ENCODE assay signal across 1 cellular context in the genomic region with DNA sequence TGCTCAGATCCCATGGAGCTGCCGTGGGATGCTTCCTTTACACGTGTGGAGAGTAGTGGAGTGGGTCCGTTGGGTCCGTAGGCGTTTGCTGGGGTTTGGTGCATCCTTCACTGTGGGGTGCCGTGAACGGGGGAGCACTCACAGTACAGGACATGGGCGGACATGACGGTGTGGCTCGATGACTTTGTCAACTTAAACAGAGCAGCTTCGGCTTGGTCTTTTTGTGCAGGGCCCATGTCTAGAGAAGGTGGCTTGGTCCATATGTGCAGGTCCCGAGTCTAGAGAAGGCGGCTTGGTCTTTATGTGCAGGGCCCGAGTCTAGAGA.
TF ChIP-seq lines count a peak whose summit lies in the region.

No MANE protein-coding gene starts in this region.

TF ChIP-seq in HepG2, 621 proteins besides CTCF, POLR2A, EP300 and RAD21 (continued from another document):
- TF ChIP-seq, protein P1, sequence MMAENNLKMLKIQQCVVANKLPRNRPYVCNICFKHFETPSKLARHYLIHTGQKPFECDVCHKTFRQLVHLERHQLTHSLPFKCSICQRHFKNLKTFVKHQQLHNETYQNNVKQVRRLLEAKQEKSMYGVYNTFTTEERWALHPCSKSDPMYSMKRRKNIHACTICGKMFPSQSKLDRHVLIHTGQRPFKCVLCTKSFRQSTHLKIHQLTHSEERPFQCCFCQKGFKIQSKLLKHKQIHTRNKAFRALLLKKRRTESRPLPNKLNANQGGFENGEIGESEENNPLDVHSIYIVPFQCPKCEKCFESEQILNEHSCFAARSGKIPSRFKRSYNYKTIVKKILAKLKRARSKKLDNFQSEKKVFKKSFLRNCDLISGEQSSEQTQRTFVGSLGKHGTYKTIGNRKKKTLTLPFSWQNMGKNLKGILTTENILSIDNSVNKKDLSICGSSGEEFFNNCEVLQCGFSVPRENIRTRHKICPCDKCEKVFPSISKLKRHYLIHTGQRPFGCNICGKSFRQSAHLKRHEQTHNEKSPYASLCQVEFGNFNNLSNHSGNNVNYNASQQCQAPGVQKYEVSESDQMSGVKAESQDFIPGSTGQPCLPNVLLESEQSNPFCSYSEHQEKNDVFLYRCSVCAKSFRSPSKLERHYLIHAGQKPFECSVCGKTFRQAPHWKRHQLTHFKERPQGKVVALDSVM (CRISPR knock-in tag; IDR thresholded peaks at IDR 0.05): no peak
- TF ChIP-seq, protein P2, sequence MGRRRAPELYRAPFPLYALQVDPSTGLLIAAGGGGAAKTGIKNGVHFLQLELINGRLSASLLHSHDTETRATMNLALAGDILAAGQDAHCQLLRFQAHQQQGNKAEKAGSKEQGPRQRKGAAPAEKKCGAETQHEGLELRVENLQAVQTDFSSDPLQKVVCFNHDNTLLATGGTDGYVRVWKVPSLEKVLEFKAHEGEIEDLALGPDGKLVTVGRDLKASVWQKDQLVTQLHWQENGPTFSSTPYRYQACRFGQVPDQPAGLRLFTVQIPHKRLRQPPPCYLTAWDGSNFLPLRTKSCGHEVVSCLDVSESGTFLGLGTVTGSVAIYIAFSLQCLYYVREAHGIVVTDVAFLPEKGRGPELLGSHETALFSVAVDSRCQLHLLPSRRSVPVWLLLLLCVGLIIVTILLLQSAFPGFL (CRISPR knock-in tag; IDR thresholded peaks at IDR 0.05): no peak
- TF ChIP-seq SP5 (CRISPR knock-in tag; IDR thresholded peaks at IDR 0.05; ENCODE audit: borderline replicate concordance, low read depth) (no peak), KLF11 (CRISPR knock-in tag; IDR thresholded peaks at IDR 0.05) (no peak), MEIS2 (CRISPR knock-in tag; IDR thresholded peaks at IDR 0.05) (no peak), PAWR (CRISPR knock-in tag; IDR thresholded peaks at IDR 0.05; ENCODE audit: borderline replicate concordance) (no peak), CEBPB (IDR thresholded peaks at IDR 0.05; ENCODE audit: borderline replicate concordance, low read depth, low read length) (no peak), GATA4 (IDR thresholded peaks at IDR 0.05; ENCODE audit: borderline replicate concordance, low read depth) (no peak), MYC (CRISPR knock-in tag; IDR thresholded peaks at IDR 0.05; ENCODE audit: borderline replicate concordance) (no peak), ZNF589 (CRISPR knock-in tag; conservative IDR thresholded peaks at IDR 0.05) (no peak), PRMT3 (CRISPR knock-in tag; IDR thresholded peaks at IDR 0.05; ENCODE audit: borderline replicate concordance, low read depth) (no peak), RFX5 (IDR thresholded peaks at IDR 0.05; ENCODE audit: low read depth, low read length) (no peak), SMAD1 (CRISPR knock-in tag; IDR thresholded peaks at IDR 0.05; ENCODE audit: borderline replicate concordance, low read depth) (no peak)
- TF ChIP-seq, protein P3, sequence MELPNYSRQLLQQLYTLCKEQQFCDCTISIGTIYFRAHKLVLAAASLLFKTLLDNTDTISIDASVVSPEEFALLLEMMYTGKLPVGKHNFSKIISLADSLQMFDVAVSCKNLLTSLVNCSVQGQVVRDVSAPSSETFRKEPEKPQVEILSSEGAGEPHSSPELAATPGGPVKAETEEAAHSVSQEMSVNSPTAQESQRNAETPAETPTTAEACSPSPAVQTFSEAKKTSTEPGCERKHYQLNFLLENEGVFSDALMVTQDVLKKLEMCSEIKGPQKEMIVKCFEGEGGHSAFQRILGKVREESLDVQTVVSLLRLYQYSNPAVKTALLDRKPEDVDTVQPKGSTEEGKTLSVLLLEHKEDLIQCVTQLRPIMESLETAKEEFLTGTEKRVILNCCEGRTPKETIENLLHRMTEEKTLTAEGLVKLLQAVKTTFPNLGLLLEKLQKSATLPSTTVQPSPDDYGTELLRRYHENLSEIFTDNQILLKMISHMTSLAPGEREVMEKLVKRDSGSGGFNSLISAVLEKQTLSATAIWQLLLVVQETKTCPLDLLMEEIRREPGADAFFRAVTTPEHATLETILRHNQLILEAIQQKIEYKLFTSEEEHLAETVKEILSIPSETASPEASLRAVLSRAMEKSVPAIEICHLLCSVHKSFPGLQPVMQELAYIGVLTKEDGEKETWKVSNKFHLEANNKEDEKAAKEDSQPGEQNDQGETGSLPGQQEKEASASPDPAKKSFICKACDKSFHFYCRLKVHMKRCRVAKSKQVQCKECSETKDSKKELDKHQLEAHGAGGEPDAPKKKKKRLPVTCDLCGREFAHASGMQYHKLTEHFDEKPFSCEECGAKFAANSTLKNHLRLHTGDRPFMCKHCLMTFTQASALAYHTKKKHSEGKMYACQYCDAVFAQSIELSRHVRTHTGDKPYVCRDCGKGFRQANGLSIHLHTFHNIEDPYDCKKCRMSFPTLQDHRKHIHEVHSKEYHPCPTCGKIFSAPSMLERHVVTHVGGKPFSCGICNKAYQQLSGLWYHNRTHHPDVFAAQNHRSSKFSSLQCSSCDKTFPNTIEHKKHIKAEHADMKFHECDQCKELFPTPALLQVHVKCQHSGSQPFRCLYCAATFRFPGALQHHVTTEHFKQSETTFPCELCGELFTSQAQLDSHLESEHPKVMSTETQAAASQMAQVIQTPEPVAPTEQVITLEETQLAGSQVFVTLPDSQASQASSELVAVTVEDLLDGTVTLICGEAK (IDR thresholded peaks at IDR 0.05): no peak
- TF ChIP-seq, protein P3 (CRISPR knock-in tag; IDR thresholded peaks at IDR 0.05): no peak
- TF ChIP-seq, protein P4, sequence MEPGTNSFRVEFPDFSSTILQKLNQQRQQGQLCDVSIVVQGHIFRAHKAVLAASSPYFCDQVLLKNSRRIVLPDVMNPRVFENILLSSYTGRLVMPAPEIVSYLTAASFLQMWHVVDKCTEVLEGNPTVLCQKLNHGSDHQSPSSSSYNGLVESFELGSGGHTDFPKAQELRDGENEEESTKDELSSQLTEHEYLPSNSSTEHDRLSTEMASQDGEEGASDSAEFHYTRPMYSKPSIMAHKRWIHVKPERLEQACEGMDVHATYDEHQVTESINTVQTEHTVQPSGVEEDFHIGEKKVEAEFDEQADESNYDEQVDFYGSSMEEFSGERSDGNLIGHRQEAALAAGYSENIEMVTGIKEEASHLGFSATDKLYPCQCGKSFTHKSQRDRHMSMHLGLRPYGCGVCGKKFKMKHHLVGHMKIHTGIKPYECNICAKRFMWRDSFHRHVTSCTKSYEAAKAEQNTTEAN (CRISPR knock-in tag; conservative IDR thresholded peaks at IDR 0.05): no peak
